ENCODE assay signal across 11 cellular contexts in genomic region chr6:44976677-44977405, GRCh38.
A peak's percentile ranks its signal among the peaks of the same experiment; 100 is the strongest.
DNase-seq lines count a peak whose midpoint lies in the region; ATAC-seq and TF ChIP-seq lines count a peak whose summit lies in the region.
"Had no signal": no experiment of that assay in that cellular context is flagged by ENCODE, and none has a peak within 500 bp of the region (broad histone marks: within the 10 kb centered on the region; RNA-seq: fewer than 3 reads in every experiment).

No MANE protein-coding gene starts in this region.

- H3K4me1 Mint-ChIP-seq in T-helper 2 cell treated with Interferon-gamma antibody and Interleukin-4, amounts not matched to agents 5 μg/mL and 100 μg/mL, for 36 hours (ENCODE audit: low read depth), result peaks cover 23% of the 10 kb centered on the region
- peaks cover 4% of the 10 kb centered on the region for H3K4me1 Mint-ChIP-seq in osteocyte (ENCODE audit: unreplicated experiment)
- H3K4me1 Mint-ChIP-seq: endodermal cell had no signal

- no peaks in the 10 kb centered on the region for H3K36me3 ChIP-seq in lower lobe of right lung
- H3K36me3 ChIP-seq: SJCRH30 had no signal

- no peaks in the 10 kb centered on the region for H3K4me1 ChIP-seq in lower lobe of right lung
- H3K4me1 ChIP-seq: parathyroid adenoma had no signal

- H3K4me3 Mint-ChIP-seq in T-helper 2 cell treated with Interferon-gamma antibody and Interleukin-4, amounts not matched to agents 5 μg/mL and 100 μg/mL, for 36 hours, result peak overlapping the region; percentile 54
- no peak overlapping the region for H3K4me3 Mint-ChIP-seq in osteocyte (ENCODE audit: unreplicated experiment)
- H3K4me3 Mint-ChIP-seq: endodermal cell had no signal

- H3K27ac ChIP-seq in lower lobe of right lung, result no peak overlapping the region
- H3K27ac ChIP-seq: parathyroid adenoma, SJCRH30 had no signal

- no peaks in the 10 kb centered on the region for H3K9me3 ChIP-seq in lower lobe of right lung
- H3K9me3 ChIP-seq: SJCRH30 had no signal

- TF ChIP-seq CTCF in fibroblast of villous mesenchyme (IDR thresholded peaks at IDR 0.05; ENCODE audit: insufficient read depth, low read depth, low read length) (no peak), osteocyte (IDR thresholded peaks at IDR 0.05) (no peak), lower lobe of right lung (IDR thresholded peaks at IDR 0.05) (no peak)

- H3K4me3 ChIP-seq in fibroblast of villous mesenchyme (ENCODE audit: low read depth, low read length) (no peak overlapping the region), lower lobe of right lung (no peak overlapping the region)
- H3K4me3 ChIP-seq: SJCRH30 had no signal

- intact Hi-C loops in lower lobe of right lung (cut with DNase I), result no loop called here

- H3K27ac Mint-ChIP-seq in T-helper 2 cell treated with Interferon-gamma antibody and Interleukin-4, amounts not matched to agents 5 μg/mL and 100 μg/mL, for 36 hours, result peak overlapping the region; percentile 94
- no peak overlapping the region for H3K27ac Mint-ChIP-seq in osteocyte (ENCODE audit: unreplicated experiment)
- H3K27ac Mint-ChIP-seq: endodermal cell had no signal

- ATAC-seq in GM18867 (IDR thresholded peaks at IDR 0.05; ENCODE audit: unreplicated experiment), result peak; percentile 54
- peak; percentile 42 for ATAC-seq in HG02763 (IDR thresholded peaks at IDR 0.05; ENCODE audit: unreplicated experiment)
- no peak for ATAC-seq in lower lobe of right lung

- H3K9me3 Mint-ChIP-seq in T-helper 2 cell treated with Interferon-gamma antibody and Interleukin-4, amounts not matched to agents 5 μg/mL and 100 μg/mL, for 36 hours, result peaks cover 25% of the 10 kb centered on the region
- peaks cover 6% of the 10 kb centered on the region for H3K9me3 Mint-ChIP-seq in osteocyte (ENCODE audit: unreplicated experiment)

- no peaks in the 10 kb centered on the region for H3K27me3 Mint-ChIP-seq in T-helper 2 cell treated with Interferon-gamma antibody and Interleukin-4, amounts not matched to agents 5 μg/mL and 100 μg/mL, for 36 hours (ENCODE audit: low read depth)
- H3K27me3 Mint-ChIP-seq in osteocyte (ENCODE audit: unreplicated experiment), result no peaks in the 10 kb centered on the region

- DNase-seq in T-helper 2 cell treated with Interferon-gamma antibody and Interleukin-4, amounts not matched to agents 5 μg/mL and 100 μg/mL, for 36 hours (ENCODE audit: low spot score), result peak; percentile 9
- DNase-seq in fibroblast of villous mesenchyme (ENCODE audit: low read depth), result peak; percentile 33
- no peak for DNase-seq in osteocyte (ENCODE audit: extremely low spot score, unreplicated experiment)
- no peak for DNase-seq in DMS 273 treated with DMSO at 0.1 percent for 48 hours (lab: John Stamatoyannopoulos, UW)
- DNase-seq in lower lobe of right lung, result no peak
- DNase-seq: endodermal cell, NCI-H187 treated with DMSO at 0.1 percent for 48 hours had no signal

- peaks cover 20% of the 10 kb centered on the region for H3K36me3 Mint-ChIP-seq in T-helper 2 cell treated with Interferon-gamma antibody and Interleukin-4, amounts not matched to agents 5 μg/mL and 100 μg/mL, for 36 hours (ENCODE audit: low read depth)
- peaks cover 11% of the 10 kb centered on the region for H3K36me3 Mint-ChIP-seq in osteocyte (ENCODE audit: unreplicated experiment)

- H3K27me3 ChIP-seq in lower lobe of right lung (ENCODE audit: low read depth), result no peaks in the 10 kb centered on the region
- H3K27me3 ChIP-seq: SJCRH30 had no signal

Comparison
In these comparisons a context has a peak if more than half of its experiments do, and no peak if none do; other contexts are left out.
1. ATAC-seq: peak in GM18867 (single experiment) and HG02763 (single experiment); none in lower lobe of right lung (0 of 2).
2. DNase-seq: peak in T-helper 2 cell treated with Interferon-gamma antibody and Interleukin-4, amounts not matched to agents 5 μg/mL and 100 μg/mL, for 36 hours (single experiment) and fibroblast of villous mesenchyme (single experiment); none in osteocyte (single experiment), DMS 273 treated with DMSO at 0.1 percent for 48 hours (single experiment) and lower lobe of right lung (single experiment).